28 cellular contexts compared by ENCODE assay signal in the genomic region with DNA sequence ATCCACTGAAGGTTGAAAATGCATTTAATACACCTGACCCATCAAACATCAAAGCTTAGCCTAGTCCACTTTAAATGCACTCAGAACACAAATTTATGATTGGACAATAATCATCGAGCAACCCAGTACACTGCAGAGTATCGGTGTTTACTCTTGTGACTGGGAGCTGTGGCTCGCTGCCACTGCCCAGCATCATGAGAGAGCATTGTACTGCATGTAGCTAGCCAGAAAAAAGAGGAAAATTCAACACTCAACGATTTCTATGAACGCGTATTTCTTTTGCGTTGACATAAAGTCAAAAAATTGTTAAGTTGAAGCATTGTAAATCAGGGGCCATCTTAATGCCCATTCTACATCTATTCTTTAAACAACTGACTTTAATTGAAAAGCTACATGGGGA.
DNase-seq lines count a peak whose midpoint lies in the region; ATAC-seq and TF ChIP-seq lines count a peak whose summit lies in the region.
"Had no signal": no experiment of that assay in that cellular context is flagged by ENCODE, and none has a peak within 500 bp of the region (broad histone marks: within the 10 kb centered on the region; RNA-seq: fewer than 3 reads in every experiment).

No MANE protein-coding gene starts in this region.

- POLR2A ChIA-PET in naive thymus-derived CD4-positive, alpha-beta T cell (lab: Charles Lee), result no interaction called here

- no peaks in the 10 kb centered on the region for H3K36me3 ChIP-seq in esophagus muscularis mucosa
- H3K36me3 ChIP-seq in muscle layer of colon (ENCODE audit: insufficient read depth, low read length), result no peaks in the 10 kb centered on the region
- H3K36me3 ChIP-seq in tibial artery, result no peaks in the 10 kb centered on the region
- H3K36me3 ChIP-seq in BE2C, result no peaks in the 10 kb centered on the region
- H3K36me3 ChIP-seq in naive thymus-derived CD4-positive, alpha-beta T cell (ENCODE audit: control insufficient read depth in 2 of 3, insufficient read depth in 3 of 3, low read length in 3 of 3), result no peaks in the 10 kb centered on the region
- H3K36me3 ChIP-seq: SJCRH30 had no signal

- TF ChIP-seq POLR2A in esophagus muscularis mucosa (IDR thresholded peaks at IDR 0.05; ENCODE audit: low read depth), result no peak

- H3K4me3 Mint-ChIP-seq in naive thymus-derived CD4-positive, alpha-beta T cell, result no peak overlapping the region
- H3K4me3 Mint-ChIP-seq: activated CD8-positive, alpha-beta T cell treated with anti-CD3 and anti-CD28 coated beads for 36 hours; activated naive CD4-positive, alpha-beta T cell treated with anti-CD3 and anti-CD28 coated beads for 36 hours; activated T-helper 1 cell treated with anti-CD3 and anti-CD28 coated beads, Interleukin-12 subunit alpha, Interleukin-12 subunit beta, Interleukin-2, Interleukin-4 antibody, amounts not matched to agents 30 ng/mL and 10 ng/mL and 1 ng/mL, durations not matched to agents 14 hours and 24 hours and 36 hours; B cell; CD8-positive, alpha-beta T cell; IgD-negative memory B cell; stimulated activated effector memory CD8-positive, alpha-beta T cell treated with anti-CD3 and anti-CD28 coated beads, Interleukin-12 subunit alpha, Interleukin-12 subunit beta, amount 100 ng/mL, for 72 hours had no signal

- no peak for TF ChIP-seq EP300 in esophagus muscularis mucosa (IDR thresholded peaks at IDR 0.05)

- no peak for TF ChIP-seq CTCF in VCaP (conservative IDR thresholded peaks at IDR 0.05)
- TF ChIP-seq CTCF in esophagus muscularis mucosa (IDR thresholded peaks at IDR 0.05), result no peak
- no peak for TF ChIP-seq CTCF in tibial artery (IDR thresholded peaks at IDR 0.05)
- TF ChIP-seq CTCF in BE2C (IDR thresholded peaks at IDR 0.05; ENCODE audit: low read depth, low read length), result no peak

- H3K27me3 ChIP-seq in esophagus muscularis mucosa (no peaks in the 10 kb centered on the region), muscle layer of colon (ENCODE audit: control insufficient read depth in 1 of 2, insufficient read depth in 2 of 2, low read length in 2 of 2) (no peaks in the 10 kb centered on the region), tibial artery (no peaks in the 10 kb centered on the region), BE2C (no peaks in the 10 kb centered on the region)
- no peaks in the 10 kb centered on the region for H3K27me3 ChIP-seq in naive thymus-derived CD4-positive, alpha-beta T cell (ENCODE audit: control insufficient read depth in 2 of 2, insufficient read depth in 2 of 2, low read length in 2 of 2)
- H3K27me3 ChIP-seq: SJCRH30 had no signal

- H3K9me3 ChIP-seq in esophagus muscularis mucosa (no peaks in the 10 kb centered on the region), muscle layer of colon (ENCODE audit: low read length) (no peaks in the 10 kb centered on the region), tibial artery (no peaks in the 10 kb centered on the region), BE2C (no peaks in the 10 kb centered on the region)
- H3K9me3 ChIP-seq in naive thymus-derived CD4-positive, alpha-beta T cell (ENCODE audit: control insufficient read depth in 2 of 3, low read length in 3 of 3), result no peaks in the 10 kb centered on the region
- H3K9me3 ChIP-seq: mucosa of descending colon, SJCRH30 had no signal

- peaks cover 0 to 3% (median 0%) of the 10 kb centered on the region in 7 donors for H3K4me1 Mint-ChIP-seq in naive thymus-derived CD4-positive, alpha-beta T cell
- H3K4me1 Mint-ChIP-seq: stimulated activated effector memory CD8-positive, alpha-beta T cell treated with anti-CD3 and anti-CD28 coated beads, Interleukin-12 subunit alpha, Interleukin-12 subunit beta, amount 100 ng/mL, for 72 hours had no signal

- peak overlapping the region in 1 of 9 donors; percentile 62 for H3K27ac Mint-ChIP-seq in naive thymus-derived CD4-positive, alpha-beta T cell
- H3K27ac Mint-ChIP-seq: activated CD8-positive, alpha-beta T cell treated with anti-CD3 and anti-CD28 coated beads for 36 hours; activated naive CD4-positive, alpha-beta T cell treated with anti-CD3 and anti-CD28 coated beads for 36 hours; activated T-helper 1 cell treated with anti-CD3 and anti-CD28 coated beads, Interleukin-12 subunit alpha, Interleukin-12 subunit beta, Interleukin-2, Interleukin-4 antibody, amounts not matched to agents 30 ng/mL and 10 ng/mL and 1 ng/mL, durations not matched to agents 14 hours and 24 hours and 36 hours; B cell; CD8-positive, alpha-beta T cell; IgD-negative memory B cell; stimulated activated effector memory CD8-positive, alpha-beta T cell treated with anti-CD3 and anti-CD28 coated beads, Interleukin-12 subunit alpha, Interleukin-12 subunit beta, amount 100 ng/mL, for 72 hours had no signal

- intact Hi-C loops in esophagus muscularis mucosa (cut with DNase I), result no loop called here
- intact Hi-C loops in tibial artery (cut with DNase I; ENCODE audit: low total_unique reads), result no loop called here
- intact Hi-C loops in naive thymus-derived CD4-positive, alpha-beta T cell (cut with micrococcal nuclease), result no loop called here

- no peak overlapping the region for H3K9ac ChIP-seq in muscle layer of colon (ENCODE audit: low read length)
- H3K9ac ChIP-seq: GM23248 had no signal

- DNase-seq in esophagus muscularis mucosa (ENCODE audit: extremely low spot score) (no peak), substantia nigra (lab: John Stamatoyannopoulos, UW) (peak in 39 of 49 donors; percentile 7 to 79 (median 48)), DMS153 treated with DMSO at 0.1 percent for 48 hours (lab: John Stamatoyannopoulos, UW; ENCODE audit: unreplicated experiment) (no peak), tibial artery (no peak), BE2C (no peak)
- no peak for DNase-seq in naive thymus-derived CD4-positive, alpha-beta T cell
- DNase-seq: activated CD8-positive, alpha-beta memory T cell treated with anti-CD3 and anti-CD28 coated beads, Interleukin-2, amount 50 U/mL, for 48 hours; activated CD8-positive, alpha-beta T cell treated with anti-CD3 and anti-CD28 coated beads for 36 hours; activated naive CD4-positive, alpha-beta T cell treated with anti-CD3 and anti-CD28 coated beads for 36 hours; CD8-positive, alpha-beta T cell; effector memory CD4-positive, alpha-beta T cell; foreskin fibroblast; GM23248; kidney glomerular epithelial cell; mucosa of descending colon; NCI-H146; NCI-H2107; NCI-H748 treated with DMSO at 0.1 percent for 48 hours; SJCRH30; stimulated activated CD4-positive, alpha-beta T cell treated with anti-CD3 and anti-CD28 coated beads, Interleukin-15, amount 100 ng/mL, for 24 hours; SW 1271 had no signal

- H3K36me3 Mint-ChIP-seq in naive thymus-derived CD4-positive, alpha-beta T cell, result peaks cover 0 to 5% (median 0%) of the 10 kb centered on the region in 5 donors
- H3K36me3 Mint-ChIP-seq: CD8-positive, alpha-beta T cell; IgD-negative memory B cell; stimulated activated effector memory CD8-positive, alpha-beta T cell treated with anti-CD3 and anti-CD28 coated beads, Interleukin-12 subunit alpha, Interleukin-12 subunit beta, amount 100 ng/mL, for 72 hours had no signal

- 89% methylated on average over 7 of the region's 7 CpGs for WGBS in esophagus muscularis mucosa

- CTCF ChIA-PET in naive thymus-derived CD4-positive, alpha-beta T cell (lab: Charles Lee), result no interaction called here

- peaks cover 0 to 5% (median 3%) of the 10 kb centered on the region in 5 donors for H3K27me3 Mint-ChIP-seq in naive thymus-derived CD4-positive, alpha-beta T cell
- H3K27me3 Mint-ChIP-seq: activated CD8-positive, alpha-beta T cell treated with anti-CD3 and anti-CD28 coated beads for 36 hours had no signal

- H3K4me1 ChIP-seq in esophagus muscularis mucosa (peaks cover 16 to 82% (median 75%) of the 10 kb centered on the region in 4 donors), muscle layer of colon (ENCODE audit: insufficient read depth, low read length) (peaks cover 64% of the 10 kb centered on the region), tibial artery (peaks cover 0 to 40% (median 15%) of the 10 kb centered on the region in 4 donors), BE2C (no peaks in the 10 kb centered on the region; the same call in 1 of the 2 replicates)
- H3K4me1 ChIP-seq in naive thymus-derived CD4-positive, alpha-beta T cell (ENCODE audit: control insufficient read depth in 2 of 2, insufficient read depth in 2 of 2, low read length in 2 of 2), result no peaks in the 10 kb centered on the region
- H3K4me1 ChIP-seq: SJCRH30 had no signal

- peaks cover 0 to 2% (median 0%) of the 10 kb centered on the region in 11 donors for H3K9me3 Mint-ChIP-seq in naive thymus-derived CD4-positive, alpha-beta T cell
- H3K9me3 Mint-ChIP-seq: activated CD8-positive, alpha-beta T cell treated with anti-CD3 and anti-CD28 coated beads for 36 hours; activated naive CD4-positive, alpha-beta T cell treated with anti-CD3 and anti-CD28 coated beads for 36 hours; activated T-helper 1 cell treated with anti-CD3 and anti-CD28 coated beads, Interleukin-12 subunit alpha, Interleukin-12 subunit beta, Interleukin-2, Interleukin-4 antibody, amounts not matched to agents 30 ng/mL and 10 ng/mL and 1 ng/mL, durations not matched to agents 14 hours and 24 hours and 36 hours; CD8-positive, alpha-beta T cell; stimulated activated effector memory CD8-positive, alpha-beta T cell treated with anti-CD3 and anti-CD28 coated beads, Interleukin-12 subunit alpha, Interleukin-12 subunit beta, amount 100 ng/mL, for 72 hours had no signal

- ATAC-seq in naive thymus-derived CD4-positive, alpha-beta T cell, result no peak
- ATAC-seq: activated CD8-positive, alpha-beta T cell treated with anti-CD3 and anti-CD28 coated beads for 36 hours; CD8-positive, alpha-beta T cell; mucosa of descending colon; stimulated activated effector memory CD8-positive, alpha-beta T cell treated with anti-CD3 and anti-CD28 coated beads, Interleukin-12 subunit alpha, Interleukin-12 subunit beta, amount 100 ng/mL, for 72 hours had no signal

- H3K27ac ChIP-seq in VCaP, result peak overlapping the region; percentile 20
- peak overlapping the region; percentile 71 to 74 (median 72) for H3K27ac ChIP-seq in esophagus muscularis mucosa (replicated peaks in 1 of 4)
- peak overlapping the region; percentile 33 for H3K27ac ChIP-seq in muscle layer of colon (ENCODE audit: low read depth, low read length)
- H3K27ac ChIP-seq in substantia nigra (ENCODE audit: low read depth, low read length, poor library complexity, severe bottlenecking), result peak overlapping the region; percentile 83
- H3K27ac ChIP-seq in tibial artery, result no peak overlapping the region
- H3K27ac ChIP-seq in naive thymus-derived CD4-positive, alpha-beta T cell (ENCODE audit: low read depth, low read length), result no peak overlapping the region
- H3K27ac ChIP-seq: GM23248, SJCRH30 had no signal

- H3K4me3 ChIP-seq in esophagus muscularis mucosa (no peak overlapping the region), muscle layer of colon (ENCODE audit: low read depth in 1 of 2, low read length in 2 of 2) (no peak overlapping the region), tibial artery (no peak overlapping the region), BE2C (ENCODE audit: low read depth, low read length) (no peak overlapping the region)
- H3K4me3 ChIP-seq in naive thymus-derived CD4-positive, alpha-beta T cell (ENCODE audit: low read length), result no peak overlapping the region
- H3K4me3 ChIP-seq: GM23248, lung, mucosa of descending colon, SJCRH30 had no signal

Comparison
In these comparisons a context has a peak if more than half of its experiments do, and no peak if none do; other contexts are left out.
1. H3K27ac ChIP-seq: peak in VCaP (single experiment), esophagus muscularis mucosa (4 of 4), muscle layer of colon (single experiment) and substantia nigra (single experiment); none in tibial artery (0 of 2) and naive thymus-derived CD4-positive, alpha-beta T cell (single experiment).
2. DNase-seq: peak in substantia nigra (39 of 49); none in esophagus muscularis mucosa (single experiment), DMS153 treated with DMSO at 0.1 percent for 48 hours (single experiment), tibial artery (0 of 2), BE2C (single experiment) and naive thymus-derived CD4-positive, alpha-beta T cell (0 of 9).